8 cellular contexts compared by ENCODE assay signal in genomic region chr15:72199721-72200212, GRCh38. TPM values are rescaled to one million over a fixed set of nuclear protein-coding genes. Genes with fewer than 3 reads are reported as not detected.
DNase-seq lines count a peak whose midpoint lies in the region; ATAC-seq and TF ChIP-seq lines count a peak whose summit lies in the region.

No MANE protein-coding gene starts in this region.

- peaks cover 18% of the 10 kb centered on the region for H3K27me3 ChIP-seq in NT2/D1 (ENCODE audit: insufficient read depth, insufficient read length)

- DNase-seq in Daoy (ENCODE audit: low read depth) (peak; percentile 78), NT2/D1 (ENCODE audit: low read depth, low spot score) (peak; percentile 66), epidermal melanocyte (ENCODE audit: insufficient read length, low spot score) (peak; percentile 83), mucosa of descending colon (peak; percentile 74 to 91 (median 84))
- peak; percentile 31 for DNase-seq in activated CD8-positive, alpha-beta memory T cell treated with anti-CD3 and anti-CD28 coated beads, Interleukin-2, amount 50 U/mL, for 24 hours (ENCODE audit: extremely low read depth)
- peak; percentile 45 to 52 for DNase-seq in stimulated activated CD8-positive, alpha-beta memory T cell treated with anti-CD3 and anti-CD28 coated beads, Interleukin-7, amount 100 ng/mL, for 1 hour (ENCODE audit: low read depth in 2 of 2)

- peak; percentile 37 for ATAC-seq in HG03108 (IDR thresholded peaks at IDR 0.05; ENCODE audit: unreplicated experiment)
- ATAC-seq in mucosa of descending colon = peak; percentile 91
- no peak for ATAC-seq in HG03095 (IDR thresholded peaks at IDR 0.05; ENCODE audit: unreplicated experiment)

- H3K9ac ChIP-seq in NT2/D1 (ENCODE audit: insufficient read length, low read depth) = no peak overlapping the region

- H3K4me1 ChIP-seq in NT2/D1 (ENCODE audit: insufficient read depth, insufficient read length) (peaks cover 15% of the 10 kb centered on the region), mucosa of descending colon (ENCODE audit: low read depth) (peaks cover 7% of the 10 kb centered on the region)

- H3K9me3 ChIP-seq in NT2/D1 (ENCODE audit: insufficient read depth, low read length) (no peaks in the 10 kb centered on the region), mucosa of descending colon (no peaks in the 10 kb centered on the region)

- intact Hi-C loops in mucosa of descending colon (cut with DNase I, micrococcal nuclease) = loop anchor here in 1 of 2 donors (5.0 kb wide), 1 partner anchor 78 kb away; no protein-coding TSS in a partner anchor

- H3K36me3 ChIP-seq in NT2/D1 (ENCODE audit: insufficient read depth, insufficient read length, low read length) = peaks cover 66% of the 10 kb centered on the region
- H3K36me3 ChIP-seq in mucosa of descending colon (ENCODE audit: low read depth) = peaks cover 24% of the 10 kb centered on the region

- peak; percentile 80 for TF ChIP-seq CTCF in mucosa of descending colon (IDR thresholded peaks at IDR 0.05)

- H3K4me3 ChIP-seq in NT2/D1 (ENCODE audit: insufficient read length, low read depth) (no peak overlapping the region), mucosa of descending colon (no peak overlapping the region)

RNA-seq across cellular contexts. Expression of gene GRAMD2A, which starts 2.2 kb away (rescaled TPM):
- total RNA-seq in Daoy (2014; rRNA removed; shearing (Covaris generic)) = 0.77 TPM in 1 of 2 replicates, not detected in the other
- total RNA-seq in mucosa of descending colon = 1 to 10 TPM in 2 of 3 donors, under 1 TPM in 1; 0.98 to 8.0 (median 2.5) TPM

RNA-seq across cellular contexts. Expression of gene PKM, which starts 31.2 kb away (rescaled TPM):
- total RNA-seq in Daoy (2014; rRNA removed; shearing (Covaris generic)) = 1,722 and 1,777 TPM in 2 replicates
- 100 to 1,000 TPM; 328 to 450 (median 372) TPM for total RNA-seq in mucosa of descending colon

Comparison
In these comparisons a context has a peak if more than half of its experiments do, and no peak if none do; other contexts are left out.
1. DNase-seq: peak in every context shown above with its lines; median percentile 84 in mucosa of descending colon; 83 in epidermal melanocyte; 78 in Daoy; 66 in NT2/D1; 48 in stimulated activated CD8-positive, alpha-beta memory T cell treated with anti-CD3 and anti-CD28 coated beads, Interleukin-7, amount 100 ng/mL, for 1 hour; 31 in activated CD8-positive, alpha-beta memory T cell treated with anti-CD3 and anti-CD28 coated beads, Interleukin-2, amount 50 U/mL, for 24 hours.